8 cellular contexts compared by ENCODE assay signal in genomic region chr19:7293795-7294570, GRCh38. TPM values are rescaled to one million over a fixed set of nuclear protein-coding genes. Genes with fewer than 3 reads are reported as not detected.
DNase-seq lines count a peak whose midpoint lies in the region; ATAC-seq and TF ChIP-seq lines count a peak whose summit lies in the region.

INSR (minus strand) TSS chr19:7294414; CDS start chr19:7293891, 523 bp downstream.

- H3K27me3 Mint-ChIP-seq in immature natural killer cell (ENCODE audit: low read depth in 3 of 3) = peaks cover 12 to 21% (median 15%) of the 10 kb centered on the region in 3 donors

- peaks cover 0 to 5% of the 10 kb centered on the region in 2 donors for H3K4me1 Mint-ChIP-seq in immature natural killer cell

- ATAC-seq in HG02943 (IDR thresholded peaks at IDR 0.05; ENCODE audit: low read depth, unreplicated experiment) = peak; percentile 68
- no peak for ATAC-seq in HG02840 (IDR thresholded peaks at IDR 0.05; ENCODE audit: low FRiP score, unreplicated experiment)

- no peak for TF ChIP-seq CTCF in GM12865 (IDR thresholded peaks at IDR 0.05; ENCODE audit: insufficient read depth, low read depth, low read length, missing control alignments)
- TF ChIP-seq CTCF in cardiac fibroblast (IDR thresholded peaks at IDR 0.05; ENCODE audit: low read depth, low read length) = no peak

- no peaks in the 10 kb centered on the region for H3K36me3 Mint-ChIP-seq in immature natural killer cell

- peak within 1 kb of the TSS; percentile 65 for H3K4me3 ChIP-seq in GM12865 (ENCODE audit: low read depth, low read length)
- peak within 1 kb of the TSS; percentile 69 to 84 for H3K4me3 ChIP-seq in cardiac fibroblast (replicated peaks in 1 of 2; ENCODE audit: low read depth in 2 of 2, low read length in 2 of 2)
- peak within 1 kb of the TSS; percentile 75 to 98 (median 86) for H3K4me3 ChIP-seq in skin epidermis

- no peaks in the 10 kb centered on the region for H3K9me3 Mint-ChIP-seq in immature natural killer cell

- peak within 1 kb of the TSS; percentile 27 to 71 (median 63) for H3K4me3 Mint-ChIP-seq in immature natural killer cell

- no peak within 1 kb of the TSS for H3K27ac Mint-ChIP-seq in immature natural killer cell

- DNase-seq in GM12865 (ENCODE audit: low read depth) (peak; percentile 95), NCI-H1930 (lab: John Stamatoyannopoulos, UW) (peak; percentile 2 to 29), UCSD-AML1 (lab: John Stamatoyannopoulos, UW; ENCODE audit: unreplicated experiment) (peak; percentile 77), cardiac fibroblast (ENCODE audit: low read depth in 2 of 2) (peak; percentile 90 to 94), immature natural killer cell (peak in 1 of 3 donors; percentile 13)

- peak within 1 kb of the TSS in 20 of 21 experiments; percentile 68 to 95 (median 84) for H3K27ac ChIP-seq in skin epidermis

RNA-seq across cellular contexts. Expression of gene INSR, which starts in this region (rescaled TPM):
- polyA plus RNA-seq in immature natural killer cell = under 1 TPM; 0.03 to 0.29 (median 0.04) TPM
